In the genomic region with DNA sequence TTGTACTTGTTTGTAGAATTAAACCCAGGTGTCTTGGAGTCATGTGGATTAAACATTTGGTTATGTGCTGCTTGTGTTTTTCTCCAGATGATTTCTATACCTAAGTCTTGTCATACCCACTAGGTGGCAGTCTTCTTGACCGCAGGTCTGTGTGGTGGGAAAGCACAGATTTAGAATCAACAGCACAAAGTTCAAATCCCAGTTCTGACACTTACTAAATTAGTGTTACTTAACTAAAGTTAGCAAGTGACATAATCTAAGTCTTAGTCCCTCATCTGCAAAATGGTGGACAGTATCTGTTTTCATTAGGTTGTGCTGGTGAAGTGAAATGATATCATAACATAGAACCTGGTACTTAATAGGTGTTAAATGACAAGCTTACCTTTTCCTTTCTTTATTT, we compare ENCODE assay signal across 8 cellular contexts.
DNase-seq lines count a peak whose midpoint lies in the region; ATAC-seq and TF ChIP-seq lines count a peak whose summit lies in the region.

No MANE protein-coding gene starts in this region.

- no peak overlapping the region for H3K9ac ChIP-seq in liver (ENCODE audit: low read depth in 1 of 2, low read length in 2 of 2)

- peak; percentile 56 to 60 for DNase-seq in cardiac muscle cell (ENCODE audit: low read depth in 1 of 2, low spot score in 1 of 2)
- DNase-seq in Right ventricle myocardium inferior (ENCODE audit: missing footprints) = no peak
- DNase-seq in NCI-H460 (ENCODE audit: extremely low read depth, low read depth) = peak; percentile 47
- no peak for DNase-seq in body of pancreas
- DNase-seq in mesenteric fat pad (ENCODE audit: low spot score) = no peak

- peaks cover 14% of the 10 kb centered on the region for H3K4me1 ChIP-seq in cardiac muscle cell (ENCODE audit: low read depth)
- peaks cover 9% of the 10 kb centered on the region for H3K4me1 ChIP-seq in HEK293 (ENCODE audit: control insufficient read depth, insufficient read depth, low read length)
- peaks cover 6% of the 10 kb centered on the region for H3K4me1 ChIP-seq in body of pancreas
- no peaks in the 10 kb centered on the region for H3K4me1 ChIP-seq in liver (ENCODE audit: control insufficient read depth in 4 of 4, insufficient read depth in 4 of 4, low read length in 3 of 4)

- H3K36me3 ChIP-seq in cardiac muscle cell (no peaks in the 10 kb centered on the region), HEK293 (ENCODE audit: control insufficient read depth in 2 of 2, insufficient read depth in 1 of 2, low read length in 2 of 2) (no peaks in the 10 kb centered on the region), body of pancreas (replicated peaks in 1 of 2; ENCODE audit: insufficient read depth in 1 of 2, low read depth in 2 of 2) (no peaks in the 10 kb centered on the region), liver (ENCODE audit: control insufficient read depth in 4 of 4, insufficient read depth in 3 of 4, low read depth in 1 of 4, low read length in 3 of 4) (no peaks in the 10 kb centered on the region)

- H3K4me3 ChIP-seq in cardiac muscle cell = no peak overlapping the region
- H3K4me3 ChIP-seq in HEK293 (ENCODE audit: low read depth, low read length) = no peak overlapping the region
- no peak overlapping the region for H3K4me3 ChIP-seq in body of pancreas
- no peak overlapping the region for H3K4me3 ChIP-seq in liver (ENCODE audit: low read depth in 1 of 3, low read length in 3 of 3)

- H3K27me3 ChIP-seq in cardiac muscle cell = no peaks in the 10 kb centered on the region
- H3K27me3 ChIP-seq in body of pancreas = no peaks in the 10 kb centered on the region
- no peaks in the 10 kb centered on the region for H3K27me3 ChIP-seq in liver (ENCODE audit: control insufficient read depth in 4 of 4, insufficient read depth in 4 of 4, low read length in 3 of 4)

- TF ChIP-seq RAD21 in liver (IDR thresholded peaks at IDR 0.05) = peak; percentile 77 to 90

- 17 to 21% methylated on average over 1 of the region's 1 CpG for WGBS in body of pancreas, 2 donors
- whole genome bisulfite sequencing in liver = 45% methylated on average over 1 of the region's 1 CpG

- peak; percentile 61 for TF ChIP-seq CTCF in cardiac muscle cell (IDR thresholded peaks at IDR 0.05; ENCODE audit: low read depth, low read length)
- no peak for TF ChIP-seq CTCF in HEK293 (tag by site-specific recombination; IDR thresholded peaks at IDR 0.05)
- TF ChIP-seq CTCF in body of pancreas (IDR thresholded peaks at IDR 0.05) = peak in 6 of 7 experiments; percentile 43 to 59 (median 52)
- TF ChIP-seq CTCF in liver (IDR thresholded peaks at IDR 0.05; ENCODE audit: low read depth, low read length, missing input control) = peak; percentile 55

- intact Hi-C loops in Right ventricle myocardium inferior (cut with DNase I) (loop anchor here (10.0 kb wide), 3 partner anchors 361 to 471 kb away; a partner anchor contains a TSS), body of pancreas (cut with DNase I) (loop anchor here (10.0 kb wide), 1 partner anchor 329 kb away; no protein-coding TSS in a partner anchor)

- no peak for TF ChIP-seq POLR2A in body of pancreas (IDR thresholded peaks at IDR 0.05)

- CTCF ChIA-PET in HEK293 (lab: Yijun Ruan, JAX) = interaction anchor here (0.5 to 4.5 kb wide), 27 partner anchors 9 to 1036 kb away, joined by 3 to 38 read pairs (median 4); a partner anchor contains a TSS

- ATAC-seq in Right ventricle myocardium inferior (no peak), body of pancreas (peak; percentile 40), HG03280 (IDR thresholded peaks at IDR 0.05; ENCODE audit: unreplicated experiment) (no peak)

- POLR2A ChIA-PET in HEK293 (lab: Yijun Ruan, JAX) = interaction anchor here (1.5 kb wide), 1 partner anchor 150 kb away, joined by 11 read pairs; a partner anchor contains a TSS

- H3K9me3 ChIP-seq in cardiac muscle cell (ENCODE audit: low read depth) (no peaks in the 10 kb centered on the region), HEK293 (ENCODE audit: control insufficient read depth, insufficient read depth, low read depth, low read length) (no peaks in the 10 kb centered on the region), body of pancreas (no peaks in the 10 kb centered on the region), liver (ENCODE audit: control insufficient read depth in 4 of 4, low read length in 3 of 4) (no peaks in the 10 kb centered on the region)

- H3K27ac ChIP-seq in cardiac muscle cell (no peak overlapping the region), HEK293 (ENCODE audit: extremely low read depth, low read depth, low read length) (no peak overlapping the region), body of pancreas (no peak overlapping the region), liver (ENCODE audit: low read depth in 1 of 2, low read length in 2 of 2) (no peak overlapping the region)

TF ChIP-seq in HEK293, 187 proteins besides CTCF, POLR2A, EP300 and RAD21:
- TF ChIP-seq ZNF654 (tag by site-specific recombination; IDR thresholded peaks at IDR 0.05; ENCODE audit: low read depth) = peak; percentile 23; the same call in 1 of the 2 replicates
- no peak for TF ChIP-seq ZNF791 (tag by site-specific recombination; IDR thresholded peaks at IDR 0.05)
- TF ChIP-seq, protein P1, sequence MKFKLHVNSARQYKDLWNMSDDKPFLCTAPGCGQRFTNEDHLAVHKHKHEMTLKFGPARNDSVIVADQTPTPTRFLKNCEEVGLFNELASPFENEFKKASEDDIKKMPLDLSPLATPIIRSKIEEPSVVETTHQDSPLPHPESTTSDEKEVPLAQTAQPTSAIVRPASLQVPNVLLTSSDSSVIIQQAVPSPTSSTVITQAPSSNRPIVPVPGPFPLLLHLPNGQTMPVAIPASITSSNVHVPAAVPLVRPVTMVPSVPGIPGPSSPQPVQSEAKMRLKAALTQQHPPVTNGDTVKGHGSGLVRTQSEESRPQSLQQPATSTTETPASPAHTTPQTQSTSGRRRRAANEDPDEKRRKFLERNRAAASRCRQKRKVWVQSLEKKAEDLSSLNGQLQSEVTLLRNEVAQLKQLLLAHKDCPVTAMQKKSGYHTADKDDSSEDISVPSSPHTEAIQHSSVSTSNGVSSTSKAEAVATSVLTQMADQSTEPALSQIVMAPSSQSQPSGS (tag by site-specific recombination; IDR thresholded peaks at IDR 0.05; ENCODE audit: low read depth) = peak; percentile 40; the same call in 1 of the 2 replicates
- TF ChIP-seq GFI1B (tag by site-specific recombination; IDR thresholded peaks at IDR 0.05) = peak; percentile 34; the same call in 1 of the 2 replicates
- TF ChIP-seq ZNF239 (tag by site-specific recombination; IDR thresholded peaks at IDR 0.05) = no peak

TF ChIP-seq in liver, 16 proteins besides CTCF, POLR2A, EP300 and RAD21:
- no peak for TF ChIP-seq YY1 (IDR thresholded peaks at IDR 0.05)
- no peak for TF ChIP-seq JUND (IDR thresholded peaks at IDR 0.05)
- TF ChIP-seq HNF4A (conservative IDR thresholded peaks at IDR 0.05) = peak; percentile 39 to 76
- peak; percentile 14 for TF ChIP-seq FOXA2 (IDR thresholded peaks at IDR 0.05)
- TF ChIP-seq, protein P2, sequence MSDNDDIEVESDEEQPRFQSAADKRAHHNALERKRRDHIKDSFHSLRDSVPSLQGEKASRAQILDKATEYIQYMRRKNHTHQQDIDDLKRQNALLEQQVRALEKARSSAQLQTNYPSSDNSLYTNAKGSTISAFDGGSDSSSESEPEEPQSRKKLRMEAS (IDR thresholded peaks at IDR 0.05) = no peak
- TF ChIP-seq GABPA (IDR thresholded peaks at IDR 0.05 in 1 of 2, conservative IDR thresholded peaks at IDR 0.05 in 1 of 2) = no peak
- no peak for TF ChIP-seq SP1 (IDR thresholded peaks at IDR 0.05)

Comparison
In these comparisons a context has a peak if more than half of its experiments do, and no peak if none do; other contexts are left out.
1. DNase-seq: peak in cardiac muscle cell (2 of 2) and NCI-H460 (single experiment); none in Right ventricle myocardium inferior (single experiment), body of pancreas (0 of 4) and mesenteric fat pad (single experiment).